In the genomic region with DNA sequence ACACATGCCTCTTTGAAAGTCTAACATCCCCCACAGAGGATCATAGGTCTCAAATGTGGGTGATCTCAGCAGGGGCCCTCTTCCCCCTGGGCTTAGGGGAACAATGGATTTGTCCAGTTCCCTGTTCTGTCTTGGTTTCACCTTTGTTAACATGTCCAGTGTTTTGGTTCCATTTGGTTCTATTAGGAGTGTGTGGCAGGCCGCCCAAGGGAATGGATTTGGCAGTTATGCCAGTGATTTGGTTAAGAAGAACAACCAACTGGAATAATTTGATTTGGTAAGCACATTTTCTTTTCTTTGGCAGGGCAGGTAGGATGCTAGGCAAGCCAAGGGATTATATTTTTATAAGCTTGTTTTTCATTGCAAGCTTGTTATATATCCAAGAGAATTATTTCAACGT, we compare ENCODE assay signal across 16 cellular contexts. TPM values are rescaled to one million over a fixed set of nuclear protein-coding genes. Genes with fewer than 3 reads are reported as not detected.
DNase-seq lines count a peak whose midpoint lies in the region; ATAC-seq and TF ChIP-seq lines count a peak whose summit lies in the region.
"Had no signal": no experiment of that assay in that cellular context is flagged by ENCODE, and none has a peak within 500 bp of the region (broad histone marks: within the 10 kb centered on the region; RNA-seq: fewer than 3 reads in every experiment).

No MANE protein-coding gene starts in this region.

- H3K4me1 ChIP-seq in ascending aorta (peaks cover 4 to 12% of the 10 kb centered on the region in 2 donors), aorta (ENCODE audit: control insufficient read depth in 1 of 2, insufficient read depth in 2 of 2, low read length in 2 of 2) (peaks cover 0 to 3% of the 10 kb centered on the region in 2 donors)
- H3K4me1 ChIP-seq: Caco-2 had no signal

- ATAC-seq in left lobe of liver: peak; percentile 30
- ATAC-seq in aorta (ENCODE audit: low FRiP score): no peak
- no peak for ATAC-seq in HG02588 (IDR thresholded peaks at IDR 0.05; ENCODE audit: unreplicated experiment)
- ATAC-seq: CD8-positive, alpha-beta T cell had no signal

- H3K9me3 ChIP-seq in ascending aorta (no peaks in the 10 kb centered on the region), aorta (ENCODE audit: control insufficient read depth, low read length) (no peaks in the 10 kb centered on the region)
- H3K9me3 ChIP-seq: Caco-2 had no signal

- no peaks in the 10 kb centered on the region for H3K27me3 ChIP-seq in ascending aorta
- no peaks in the 10 kb centered on the region for H3K27me3 ChIP-seq in aorta (ENCODE audit: control insufficient read depth in 1 of 2, insufficient read depth in 2 of 2, low read length in 1 of 2)

- H3K36me3 ChIP-seq in ascending aorta (no peaks in the 10 kb centered on the region), aorta (ENCODE audit: control insufficient read depth in 1 of 2, insufficient read depth in 2 of 2, low read length in 1 of 2) (no peaks in the 10 kb centered on the region)

- TF ChIP-seq CTCF in ascending aorta (IDR thresholded peaks at IDR 0.05): no peak

- WGBS in aorta, 2 donors: 8 to 11% methylated on average over 2 of the region's 2 CpGs

- H3K27ac ChIP-seq in ascending aorta: peak overlapping the region; percentile 67 to 89
- peak overlapping the region in 1 of 2 donors; percentile 88 for H3K27ac ChIP-seq in aorta (ENCODE audit: low read depth in 1 of 2, low read length in 2 of 2)
- H3K27ac ChIP-seq: 22Rv1, HL-60 had no signal

- intact Hi-C loops in ascending aorta (cut with DNase I): loop anchor here (2.0 to 10.0 kb wide), 2 partner anchors 21 to 415 kb away; no protein-coding TSS in a partner anchor
- intact Hi-C loops in aorta (cut with DNase I): loop anchor here in 1 of 2 donors (2.0 kb wide), 1 partner anchor 21 kb away; no protein-coding TSS in a partner anchor

- peak overlapping the region in 1 of 2 donors; percentile 11 for H3K4me3 ChIP-seq in ascending aorta
- no peak overlapping the region for H3K4me3 ChIP-seq in aorta (ENCODE audit: low read length in 2 of 2)

- DNase-seq in NCI-H446 treated with DMSO at 0.1 percent for 48 hours (lab: John Stamatoyannopoulos, UW): peak; percentile 28
- DNase-seq in NCI-H446 (lab: John Stamatoyannopoulos, UW): no peak
- peak in 1 of 2 donors; percentile 80 for DNase-seq in ascending aorta (ENCODE audit: low spot score in 2 of 2)
- DNase-seq in left lobe of liver (ENCODE audit: low spot score): no peak
- DNase-seq in aorta: peak; percentile 67 to 80
- no peak for DNase-seq in activated naive CD4-positive, alpha-beta T cell treated with anti-CD3 and anti-CD28 coated beads, Interleukin-2, amount 50 U/mL, for 16 hours
- DNase-seq: Caco-2; CD8-positive, alpha-beta T cell; DND-41; GDM1; GOT3; HCEC 1CT had no signal

RNA-seq across cellular contexts. Expression of a gene that starts 28.5 kb away (rescaled TPM):
- total RNA-seq in ascending aorta (4.5 TPM), left lobe of liver (49.1 TPM), aorta (10 to 100 TPM; 20.2 to 35.2 TPM)
- 1 to 10 TPM; 1.3 to 8.8 TPM for polyA plus RNA-seq in aorta
- total RNA-seq: CD8-positive, alpha-beta T cell had no signal
- polyA plus RNA-seq: CD14-positive monocyte had no signal

Comparison
In these comparisons a context has a peak if more than half of its experiments do, and no peak if none do; other contexts are left out.
1. DNase-seq: peak in NCI-H446 treated with DMSO at 0.1 percent for 48 hours (single experiment) and aorta (2 of 2); none in NCI-H446 (0 of 2), left lobe of liver (single experiment) and activated naive CD4-positive, alpha-beta T cell treated with anti-CD3 and anti-CD28 coated beads, Interleukin-2, amount 50 U/mL, for 16 hours (single experiment).